ENCODE assay signal across 18 cellular contexts in the genomic region with DNA sequence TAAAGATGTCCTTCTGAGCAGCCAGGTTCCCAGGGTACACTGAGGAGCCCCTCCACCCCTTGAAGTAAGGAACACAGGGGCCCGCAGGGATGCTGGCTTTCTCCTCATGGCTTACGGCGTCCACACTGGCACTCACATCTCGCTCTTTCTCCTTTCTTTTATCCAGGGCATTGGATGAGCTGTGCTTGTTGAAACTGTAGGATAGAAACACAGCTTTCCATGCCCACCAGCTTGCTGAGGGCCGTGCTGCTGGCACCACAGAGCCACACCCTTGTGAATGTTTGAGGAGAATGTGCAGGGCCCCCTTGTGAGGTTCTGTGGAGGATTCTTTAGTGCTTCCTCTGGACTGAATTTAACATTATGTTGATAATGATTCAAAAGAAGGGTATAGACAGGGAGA. TPM values are rescaled to one million over a fixed set of nuclear protein-coding genes. Genes with fewer than 3 reads are reported as not detected.
A peak's percentile ranks its signal among the peaks of the same experiment; 100 is the strongest.
DNase-seq lines count a peak whose midpoint lies in the region; ATAC-seq and TF ChIP-seq lines count a peak whose summit lies in the region.
"Had no signal": no experiment of that assay in that cellular context is flagged by ENCODE, and none has a peak within 500 bp of the region (broad histone marks: within the 10 kb centered on the region; RNA-seq: fewer than 3 reads in every experiment).

No MANE protein-coding gene starts in this region.

- DNase-seq in cardiac septum (ENCODE audit: low spot score) (peak; percentile 1), heart left ventricle (no peak), sigmoid colon (peak; percentile 32)
- DNase-seq: AML-193; Caco-2; Calu3; CD4-positive, alpha-beta T cell; CD8-positive, alpha-beta T cell; DMS79 treated with DMSO at 0.1 percent for 48 hours; GF-D8 had no signal

- intact Hi-C loops in cardiac septum (cut with DNase I) (no loop called here), heart left ventricle (cut with DNase I) (no loop called here), sigmoid colon (cut with DNase I) (no loop called here)

- TF ChIP-seq EP300 in sigmoid colon (IDR thresholded peaks at IDR 0.05): no peak

- H3K27ac ChIP-seq in heart left ventricle (no peak overlapping the region), sigmoid colon (no peak overlapping the region)
- H3K27ac ChIP-seq: 22Rv1; A549; BLaER1 treated with 17β-estradiol and CSF1 and Interleukin-3, amounts not matched to agents 10 nM and 100 nM; C4-2B had no signal

- no peaks in the 10 kb centered on the region for H3K4me1 ChIP-seq in heart left ventricle
- H3K4me1 ChIP-seq in sigmoid colon: no peaks in the 10 kb centered on the region
- H3K4me1 ChIP-seq: A549 had no signal

- no peak for TF ChIP-seq CTCF in heart left ventricle (IDR thresholded peaks at IDR 0.05)
- TF ChIP-seq CTCF in sigmoid colon (IDR thresholded peaks at IDR 0.05): no peak

- no peak overlapping the region for H3K4me3 ChIP-seq in heart left ventricle
- H3K4me3 ChIP-seq in sigmoid colon: no peak overlapping the region
- H3K4me3 ChIP-seq: A549; BLaER1 treated with 17β-estradiol and CSF1 and Interleukin-3, amounts not matched to agents 10 nM and 100 nM had no signal

- H3K36me3 ChIP-seq in heart left ventricle: no peaks in the 10 kb centered on the region
- H3K36me3 ChIP-seq in sigmoid colon: no peaks in the 10 kb centered on the region
- H3K36me3 ChIP-seq: BLaER1 treated with 17β-estradiol and CSF1 and Interleukin-3, amounts not matched to agents 10 nM and 100 nM had no signal

- H3K9me3 ChIP-seq in heart left ventricle (peaks cover 0 to under 1% (median 0%) of the 10 kb centered on the region in 12 donors), sigmoid colon (no peaks in the 10 kb centered on the region)
- H3K9me3 ChIP-seq: A549; BLaER1 treated with 17β-estradiol and CSF1 and Interleukin-3, amounts not matched to agents 10 nM and 100 nM had no signal

- WGBS in heart left ventricle, 4 donors: 71 to 77% (median 75%) methylated on average over 5 of the region's 5 CpGs
- WGBS in sigmoid colon, 2 donors: 84 to 87% methylated on average over 5 of the region's 5 CpGs

- TF ChIP-seq POLR2A in heart left ventricle (IDR thresholded peaks at IDR 0.05): no peak
- TF ChIP-seq POLR2A in sigmoid colon (IDR thresholded peaks at IDR 0.05): no peak

- H3K27me3 ChIP-seq in heart left ventricle: peaks cover 0 to 64% (median 21%) of the 10 kb centered on the region in 9 donors
- peaks cover 0 to 22% (median 0%) of the 10 kb centered on the region in 3 donors for H3K27me3 ChIP-seq in sigmoid colon
- H3K27me3 ChIP-seq: BLaER1 treated with 17β-estradiol and CSF1 and Interleukin-3, amounts not matched to agents 10 nM and 100 nM had no signal

- ATAC-seq in heart left ventricle (no peak), GM18520 (IDR thresholded peaks at IDR 0.05; ENCODE audit: unreplicated experiment) (no peak), HG03039 (IDR thresholded peaks at IDR 0.05; ENCODE audit: unreplicated experiment) (no peak)
- ATAC-seq: A549; CD8-positive, alpha-beta T cell had no signal

RNA-seq across cellular contexts. Expression of gene B3GAT1, which starts 51.7 kb away (rescaled TPM):
- 0.27 TPM for total RNA-seq in cardiac septum
- total RNA-seq in heart left ventricle: under 1 TPM in 6 of 9 donors, not detected in 3; 0.05 to 0.64 (median 0.15) TPM
- polyA plus RNA-seq in heart left ventricle: under 1 TPM in 1 of 2 donors, not detected in 1; 0.04 TPM
- total RNA-seq in sigmoid colon: under 1 TPM in 3 of 4 donors, not detected in 1; 0.16 to 0.28 (median 0.27) TPM
- polyA plus RNA-seq in sigmoid colon: under 1 TPM in 1 of 3 donors, not detected in 2; 0.63 TPM
- total RNA-seq: B cell had no signal
- polyA plus RNA-seq: A549, BJ had no signal

Comparison
In these comparisons a context has a peak if more than half of its experiments do, and no peak if none do; other contexts are left out.
1. DNase-seq: peak in cardiac septum (single experiment) and sigmoid colon (single experiment); none in heart left ventricle (0 of 5).